ENCODE assay signal across 15 cellular contexts in genomic region chr20:34510575-34510974, GRCh38. TPM values are rescaled to one million over a fixed set of nuclear protein-coding genes. Genes with fewer than 3 reads are reported as not detected.
DNase-seq lines count a peak whose midpoint lies in the region; ATAC-seq, FAIRE-seq and TF ChIP-seq lines count a peak whose summit lies in the region.
"Had no signal": no experiment of that assay in that cellular context is flagged by ENCODE, and none has a peak within 500 bp of the region (broad histone marks: within the 10 kb centered on the region; RNA-seq: fewer than 3 reads in every experiment).

No MANE protein-coding gene starts in this region.

- peaks cover 4% of the 10 kb centered on the region for H3K79me2 ChIP-seq in HepG2 (ENCODE audit: insufficient read depth, low read length)
- H3K79me2 ChIP-seq in osteoblast (ENCODE audit: insufficient read depth, low read length), result peaks cover 7% of the 10 kb centered on the region

- H3K4me2 ChIP-seq in HepG2 (ENCODE audit: low read depth, low read length) (no peak overlapping the region), osteoblast (ENCODE audit: insufficient read depth, low read length) (no peak overlapping the region)
- H3K4me2 ChIP-seq: BLaER1 had no signal

- H3K4me1 Mint-ChIP-seq in nephron, result peaks cover 34% of the 10 kb centered on the region

- BruUV-seq in HepG2 (replicated peaks; lab: Mats Ljungman, UMichigan), result no TSS peak

- H3K4me1 ChIP-seq in HepG2 (ENCODE audit: insufficient read depth, low read length) (peaks cover 51% of the 10 kb centered on the region), right lobe of liver (peaks cover 0 to 47% (median 4%) of the 10 kb centered on the region in 4 donors), osteoblast (ENCODE audit: insufficient read depth, low read length) (peaks cover 7% of the 10 kb centered on the region)

- intact Hi-C loops in HepG2 (cut with micrococcal nuclease; ENCODE audit: unreplicated experiment) (loop anchor here (2.0 kb wide), 1 partner anchor 34 kb away; no protein-coding TSS in a partner anchor), right lobe of liver (cut with DNase I) (no loop called here), dorsolateral prefrontal cortex (cut with DNase I) (no loop called here)

- H3K4me3 ChIP-seq in HepG2 (replicated peaks in 1 of 3; ENCODE audit: insufficient read depth in 1 of 3, low read depth in 2 of 3, low read length in 3 of 3) (no peak overlapping the region), right lobe of liver (no peak overlapping the region), dorsolateral prefrontal cortex (no peak overlapping the region), osteoblast (ENCODE audit: insufficient read depth, low read length) (no peak overlapping the region)
- H3K4me3 ChIP-seq: BLaER1 had no signal

- H3K27me3 ChIP-seq in HepG2 (ENCODE audit: control insufficient read depth in 1 of 2, insufficient read depth in 2 of 2, low read length in 2 of 2) (no peaks in the 10 kb centered on the region; a peak in 1 of 5 replicates), right lobe of liver (no peaks in the 10 kb centered on the region), dorsolateral prefrontal cortex (no peaks in the 10 kb centered on the region), osteoblast (ENCODE audit: insufficient read depth, low read length) (no peaks in the 10 kb centered on the region)
- H3K27me3 ChIP-seq: BLaER1 had no signal

- no peaks in the 10 kb centered on the region for H3K9me3 Mint-ChIP-seq in nephron
- H3K9me3 Mint-ChIP-seq: H9 had no signal

- TF ChIP-seq CTCF in HepG2 (CRISPR knock-in tag; IDR thresholded peaks at IDR 0.05) (no peak), right lobe of liver (IDR thresholded peaks at IDR 0.05) (no peak), dorsolateral prefrontal cortex (IDR thresholded peaks at IDR 0.05 in 54 of 56, conservative IDR thresholded peaks at IDR 0.05 in 2 of 56; ENCODE audit: low read depth in 1 of 56, partially characterized antibody in 56 of 56) (no peak), nephron (IDR thresholded peaks at IDR 0.05; ENCODE audit: unreplicated experiment in 3 of 3) (no peak), osteoblast (IDR thresholded peaks at IDR 0.05; ENCODE audit: extremely low read depth, low read depth, low read length) (no peak)

- in situ Hi-C loops in HepG2 (cut with HindIII; ENCODE audit: extremely low pct_ligation_motif_present, low pct_unique_long_range_greater_than_20kb), result no loop called here

- no peaks in the 10 kb centered on the region for H4K20me1 ChIP-seq in HepG2 (ENCODE audit: insufficient read depth, low read length)
- H4K20me1 ChIP-seq in osteoblast (ENCODE audit: insufficient read depth, low read length), result peaks cover 4% of the 10 kb centered on the region

- H3K36me3 Mint-ChIP-seq in nephron (ENCODE audit: low read depth), result peaks cover 47% of the 10 kb centered on the region

- FAIRE-seq in HepG2 (lab: Jason Lieb, UNC), result no peak
- FAIRE-seq: GM12891 had no signal

- TF ChIP-seq POLR2A in HepG2 (IDR thresholded peaks at IDR 0.05; ENCODE audit: insufficient read depth in 1 of 2, low read depth in 2 of 2, low read length in 2 of 2) (no peak), right lobe of liver (IDR thresholded peaks at IDR 0.05) (no peak)

- H2AFZ ChIP-seq in HepG2 (ENCODE audit: low read length) (no peak overlapping the region), osteoblast (ENCODE audit: low read length) (no peak overlapping the region)

- no peak overlapping the region for H3K4me3 Mint-ChIP-seq in nephron
- H3K4me3 Mint-ChIP-seq: H9 had no signal

- no peak for ATAC-seq in HepG2
- no peak for ATAC-seq in right lobe of liver
- no peak for ATAC-seq in GM21526 (IDR thresholded peaks at IDR 0.05; ENCODE audit: low FRiP score, unreplicated experiment)

- no peak for TF ChIP-seq RAD21 in HepG2 (CRISPR knock-in tag; IDR thresholded peaks at IDR 0.05)

- CTCF ChIA-PET in HepG2 (lab: Yijun Ruan, JAX; ENCODE audit: low intra/inter-chr PET ratio, low total read pairs), result no interaction called here

- DNase-seq in HepG2 (ENCODE audit: low spot score) (no peak), right lobe of liver (no peak), dorsolateral prefrontal cortex (no peak), activated T-cell treated with anti-CD3 and anti-CD28 coated beads for 4 hours (no peak), osteoblast (ENCODE audit: insufficient read length, low spot score, missing footprints) (no peak)
- DNase-seq: 8988T, AML-193, DMS79, GOT3, H9 had no signal

- peaks cover 2% of the 10 kb centered on the region for H3K27me3 Mint-ChIP-seq in nephron (ENCODE audit: low read depth)

- 91% methylated on average over 1 of the region's 1 CpG for WGBS in HepG2 (ENCODE audit: low lambda C conversion rate)
- 92% methylated on average over 1 of the region's 1 CpG for WGBS in right lobe of liver (ENCODE audit: insufficient coverage, low coverage, low lambda C conversion rate, missing lambda C conversion rate)

- TF ChIP-seq EP300 in HepG2 (IDR thresholded peaks at IDR 0.05; ENCODE audit: low read depth in 2 of 2, low read length in 2 of 2), result no peak
- TF ChIP-seq EP300 in HepG2 (CRISPR knock-in tag; IDR thresholded peaks at IDR 0.05; ENCODE audit: borderline replicate concordance), result no peak

- H3K36me3 ChIP-seq in HepG2 (replicated peaks in 1 of 2; ENCODE audit: control insufficient read depth in 1 of 2, insufficient read depth in 2 of 2, low read length in 2 of 2) (peaks cover 15 to 44% of the 10 kb centered on the region in 2 experiments), right lobe of liver (peaks cover 0 to 46% (median 26%) of the 10 kb centered on the region in 4 donors), osteoblast (ENCODE audit: insufficient read depth, low read length) (peaks cover 49% of the 10 kb centered on the region)

- no peak overlapping the region for H3K9ac ChIP-seq in HepG2 (ENCODE audit: insufficient read depth, low read depth, low read length)
- H3K9ac ChIP-seq: BLaER1 had no signal

- no peak overlapping the region for H3K27ac ChIP-seq in HepG2 (ENCODE audit: extremely low read length, insufficient read depth, low read length)
- H3K27ac ChIP-seq in right lobe of liver, result no peak overlapping the region
- H3K27ac ChIP-seq in dorsolateral prefrontal cortex, result peak overlapping the region in 36 of 59 donors; percentile 1 to 99 (median 63)
- H3K27ac ChIP-seq in osteoblast (ENCODE audit: low read depth, low read length), result no peak overlapping the region
- H3K27ac ChIP-seq: BLaER1 had no signal

- H3K9me3 ChIP-seq in HepG2 (ENCODE audit: low read length) (no peaks in the 10 kb centered on the region), right lobe of liver (no peaks in the 10 kb centered on the region), osteoblast (ENCODE audit: low read depth, low read length) (no peaks in the 10 kb centered on the region)
- H3K9me3 ChIP-seq: BLaER1 had no signal

- POLR2A ChIA-PET in HepG2 (lab: Yijun Ruan, JAX), result interaction anchor here (0.6 kb wide), 1 partner anchor 19 kb away, joined by 3 read pairs; no protein-coding TSS in a partner anchor

- peak overlapping the region; percentile 67 to 98 (median 94) for H3K27ac Mint-ChIP-seq in nephron
- H3K27ac Mint-ChIP-seq: H9 had no signal

RNA-seq across cellular contexts. Expression of gene DYNLRB1, which starts 5.6 kb away (rescaled TPM):
- total RNA-seq in HepG2 (2016; rRNA removed; fragmentation: Illumina TruSeq; extraction: Trizol) (140 and 151 TPM in 2 replicates), right lobe of liver (10 to 100 TPM; 34.8 to 84.3 (median 42.7) TPM), dorsolateral prefrontal cortex (100 to 1,000 TPM; 153 to 387 (median 261) TPM), osteoblast (51.0 and 51.6 TPM in 2 replicates)
- 70.8 and 95.6 TPM in 2 replicates for total RNA-seq in HepG2 (2016; cell fraction: cytosol; rRNA removed; fragmentation: Illumina TruSeq; extraction: Trizol; ENCODE audit: low read depth)
- 132 and 137 TPM in 2 replicates for total RNA-seq in HepG2 (2016; cell fraction: insoluble cytoplasmic fraction; rRNA removed; fragmentation: Illumina TruSeq; extraction: Trizol)
- 86.4 and 104 TPM in 2 replicates for total RNA-seq in HepG2 (2016; cell fraction: membrane; rRNA removed; fragmentation: Illumina TruSeq; extraction: Trizol)
- 52.8 and 64.0 TPM in 2 replicates for total RNA-seq in HepG2 (2016; cell fraction: nucleus; rRNA removed; fragmentation: Illumina TruSeq; extraction: Trizol)
- 244 and 285 TPM in 2 replicates for polyA plus RNA-seq in HepG2 (2011; rRNA removed)
- polyA plus RNA-seq in HepG2 (2011; cell fraction: cytosol; rRNA removed), result 208 and 234 TPM in 2 replicates
- polyA plus RNA-seq in HepG2 (2011; cell fraction: nucleus; rRNA removed), result 71.4 and 86.5 TPM in 2 replicates
- polyA plus RNA-seq in HepG2 (2012), result 331 and 366 TPM in 2 replicates
- 170 and 195 TPM in 2 replicates for polyA plus RNA-seq in HepG2 (2016; cell fraction: cytosol; fragmentation: Illumina TruSeq; extraction: Trizol; ENCODE audit: low read depth)
- 370 and 446 TPM in 2 replicates for polyA plus RNA-seq in HepG2 (2016; cell fraction: insoluble cytoplasmic fraction; fragmentation: Illumina TruSeq; extraction: Trizol; ENCODE audit: low read depth)
- 217 and 229 TPM in 2 replicates for polyA plus RNA-seq in HepG2 (2016; cell fraction: membrane; fragmentation: Illumina TruSeq; extraction: Trizol; ENCODE audit: low read depth)
- polyA plus RNA-seq in HepG2 (2016; cell fraction: nucleus; fragmentation: Illumina TruSeq; extraction: Trizol; ENCODE audit: insufficient read depth, low read depth), result 196 and 204 TPM in 2 replicates
- polyA minus RNA-seq in HepG2 (2011; rRNA and poly(A)+ RNA removed; ENCODE audit: low replicate concordance), result 201 and 224 TPM in 2 replicates
- polyA minus RNA-seq in HepG2 (2011; cell fraction: cytosol; rRNA and poly(A)+ RNA removed), result 65.3 and 87.8 TPM in 2 replicates
- polyA minus RNA-seq in HepG2 (2011; cell fraction: nucleus; rRNA and poly(A)+ RNA removed), result 48.7 and 54.5 TPM in 2 replicates

RNA-seq across cellular contexts. Expression of gene MAP1LC3A, which starts 47.9 kb away (rescaled TPM):
- total RNA-seq in HepG2 (2016; rRNA removed; fragmentation: Illumina TruSeq; extraction: Trizol), result not detected in 2 replicates
- not detected in 2 replicates for total RNA-seq in HepG2 (2016; cell fraction: cytosol; rRNA removed; fragmentation: Illumina TruSeq; extraction: Trizol; ENCODE audit: low read depth)
- not detected in 2 replicates for total RNA-seq in HepG2 (2016; cell fraction: insoluble cytoplasmic fraction; rRNA removed; fragmentation: Illumina TruSeq; extraction: Trizol)
- total RNA-seq in HepG2 (2016; cell fraction: membrane; rRNA removed; fragmentation: Illumina TruSeq; extraction: Trizol), result not detected in 2 replicates
- not detected in 2 replicates for total RNA-seq in HepG2 (2016; cell fraction: nucleus; rRNA removed; fragmentation: Illumina TruSeq; extraction: Trizol)
- polyA plus RNA-seq in HepG2 (2011; rRNA removed), result not detected in 2 replicates
- polyA plus RNA-seq in HepG2 (2011; cell fraction: cytosol; rRNA removed), result not detected in 2 replicates
- polyA plus RNA-seq in HepG2 (2011; cell fraction: nucleus; rRNA removed), result 0.17 TPM in 1 of 2 replicates, not detected in the other
- not detected in 2 replicates for polyA plus RNA-seq in HepG2 (2012)
- polyA plus RNA-seq in HepG2 (2016; cell fraction: cytosol; fragmentation: Illumina TruSeq; extraction: Trizol; ENCODE audit: low read depth), result not detected in 2 replicates
- not detected in 2 replicates for polyA plus RNA-seq in HepG2 (2016; cell fraction: insoluble cytoplasmic fraction; fragmentation: Illumina TruSeq; extraction: Trizol; ENCODE audit: low read depth)
- not detected in 2 replicates for polyA plus RNA-seq in HepG2 (2016; cell fraction: membrane; fragmentation: Illumina TruSeq; extraction: Trizol; ENCODE audit: low read depth)
- polyA plus RNA-seq in HepG2 (2016; cell fraction: nucleus; fragmentation: Illumina TruSeq; extraction: Trizol; ENCODE audit: insufficient read depth, low read depth), result not detected in 2 replicates
- not detected in 2 replicates for polyA minus RNA-seq in HepG2 (2011; rRNA and poly(A)+ RNA removed; ENCODE audit: low replicate concordance)
- not detected in 2 replicates for polyA minus RNA-seq in HepG2 (2011; cell fraction: cytosol; rRNA and poly(A)+ RNA removed)
- polyA minus RNA-seq in HepG2 (2011; cell fraction: nucleus; rRNA and poly(A)+ RNA removed), result not detected in 2 replicates
- total RNA-seq in right lobe of liver, result 10 to 100 TPM; 14.4 to 39.6 (median 26.3) TPM
- 100 to 1,000 TPM in 118 of 120 experiments, 10 to 100 TPM in 2; 86.9 to 270 (median 160) TPM for total RNA-seq in dorsolateral prefrontal cortex
- 24.8 and 29.7 TPM in 2 replicates for total RNA-seq in osteoblast
- total RNA-seq: HT1080 had no signal

Comparison
In these comparisons a context has a peak if more than half of its experiments do, and no peak if none do; other contexts are left out.
1. RNA of gene MAP1LC3A, which starts 47.9 kb away (total RNA-seq): 86.9 to 270 TPM in dorsolateral prefrontal cortex, 14.4 to 39.6 TPM in right lobe of liver and 24.8 to 29.7 TPM in osteoblast; not detected in HepG2; every median in the first group is over 10 times any median in the second.
2. H3K27ac ChIP-seq: peak in dorsolateral prefrontal cortex (36 of 59); none in HepG2 (single experiment), right lobe of liver (0 of 3) and osteoblast (single experiment).